Comparison of ENCODE assay signal across 9 cellular contexts in the genomic region with DNA sequence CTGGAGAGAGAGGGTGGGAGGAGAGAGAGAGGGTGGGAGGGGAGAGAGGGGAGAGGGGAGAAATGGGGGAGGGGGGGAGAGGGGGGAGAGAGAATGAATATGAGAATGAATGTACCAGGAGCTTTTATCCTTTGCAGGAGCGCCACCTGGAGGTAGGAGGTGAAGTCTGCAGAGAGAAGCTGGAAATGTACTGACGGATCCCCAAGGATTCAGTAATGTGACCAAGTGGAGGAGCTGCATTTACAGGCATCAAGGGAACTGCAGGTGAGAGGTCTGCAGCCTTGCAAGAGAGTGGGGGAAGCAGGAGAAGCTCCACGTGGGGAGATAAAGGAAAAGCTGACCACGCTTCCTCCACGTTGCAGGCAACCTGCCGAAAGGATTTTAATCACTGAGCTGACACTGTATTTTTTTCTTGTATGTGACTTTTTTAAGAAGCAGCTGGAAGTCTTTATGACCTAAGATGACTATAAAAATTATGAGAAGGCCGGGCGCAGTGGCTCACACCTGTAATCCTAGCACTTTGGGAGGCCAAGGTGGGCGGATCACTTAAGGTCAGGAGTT. TPM values are rescaled to one million over a fixed set of nuclear protein-coding genes. Genes with fewer than 3 reads are reported as not detected.
DNase-seq lines count a peak whose midpoint lies in the region; ATAC-seq and TF ChIP-seq lines count a peak whose summit lies in the region.
"Had no signal": no experiment of that assay in that cellular context is flagged by ENCODE, and none has a peak within 500 bp of the region (broad histone marks: within the 10 kb centered on the region; RNA-seq: fewer than 3 reads in every experiment).

No MANE protein-coding gene starts in this region.

- H3K36me3 ChIP-seq in RWPE2 (ENCODE audit: low read depth) (no peaks in the 10 kb centered on the region), sigmoid colon (no peaks in the 10 kb centered on the region)

- peaks cover 3% of the 10 kb centered on the region for H3K27me3 ChIP-seq in CD4-positive, alpha-beta T cell (ENCODE audit: control insufficient read depth, insufficient read depth, low read length)
- H3K27me3 ChIP-seq in RWPE2 (ENCODE audit: insufficient read depth, poor library complexity, severe bottlenecking) (no peaks in the 10 kb centered on the region), right cardiac atrium (ENCODE audit: control insufficient read depth, insufficient read depth) (no peaks in the 10 kb centered on the region), sigmoid colon (peaks cover 0 to 49% (median 0%) of the 10 kb centered on the region in 3 donors)

- peak; percentile 50 for TF ChIP-seq CTCF in CD4-positive, alpha-beta T cell (IDR thresholded peaks at IDR 0.05)
- TF ChIP-seq CTCF in RWPE2 (IDR thresholded peaks at IDR 0.05; ENCODE audit: poor library complexity, severe bottlenecking): peak; percentile 71
- TF ChIP-seq CTCF in sigmoid colon (IDR thresholded peaks at IDR 0.05): peak in 3 of 4 experiments; percentile 15 to 57 (median 28)

- POLR2A ChIA-PET in CD4-positive, alpha-beta T cell (lab: Charles Lee): no interaction called here

- H3K4me3 ChIP-seq in RWPE2 (ENCODE audit: severe bottlenecking) (no peak overlapping the region), right cardiac atrium (ENCODE audit: low read length) (no peak overlapping the region), sigmoid colon (no peak overlapping the region)

- no peaks in the 10 kb centered on the region for H3K9me3 ChIP-seq in CD4-positive, alpha-beta T cell (ENCODE audit: control insufficient read depth, low read length)
- H3K9me3 ChIP-seq in RWPE2 (ENCODE audit: severe bottlenecking) (no peaks in the 10 kb centered on the region), right cardiac atrium (ENCODE audit: control insufficient read depth, low read length) (no peaks in the 10 kb centered on the region), sigmoid colon (no peaks in the 10 kb centered on the region)

- DNase-seq in CD4-positive, alpha-beta T cell: peak; percentile 30 to 60 (median 40)
- peak; percentile 59 for DNase-seq in HK-2 (ENCODE audit: unreplicated experiment)
- DNase-seq in RWPE2 (ENCODE audit: low spot score): no peak
- peak in 1 of 2 donors; percentile 60 for DNase-seq in activated naive CD4-positive, alpha-beta T cell treated with anti-CD3 and anti-CD28 coated beads, Interleukin-2, amount 50 U/mL, for 72 hours (ENCODE audit: low spot score in 2 of 2)
- DNase-seq in right cardiac atrium: peak in 2 of 3 donors; percentile 32 to 66
- no peak for DNase-seq in sigmoid colon
- DNase-seq in NCI-H524 treated with DMSO at 0.1 percent for 48 hours (lab: John Stamatoyannopoulos, UW): no peak

- H3K4me1 ChIP-seq in RWPE2 (ENCODE audit: insufficient read depth, poor library complexity, severe bottlenecking) (peaks cover 2% of the 10 kb centered on the region), right cardiac atrium (ENCODE audit: control insufficient read depth, insufficient read depth, low read length) (no peaks in the 10 kb centered on the region), sigmoid colon (no peaks in the 10 kb centered on the region)

- peaks cover 41% of the 10 kb centered on the region for H3K27me3 Mint-ChIP-seq in CD4-positive, alpha-beta T cell

- no peaks in the 10 kb centered on the region for H3K36me3 Mint-ChIP-seq in CD4-positive, alpha-beta T cell (ENCODE audit: low read depth)
- no peaks in the 10 kb centered on the region for H3K36me3 Mint-ChIP-seq in activated naive CD4-positive, alpha-beta T cell treated with anti-CD3 and anti-CD28 coated beads, Interleukin-2, amount 50 U/mL, for 72 hours
- H3K36me3 Mint-ChIP-seq: IgD-negative memory B cell had no signal

- no peak for TF ChIP-seq EP300 in sigmoid colon (IDR thresholded peaks at IDR 0.05)

- no peak for TF ChIP-seq POLR2A in sigmoid colon (IDR thresholded peaks at IDR 0.05)

- WGBS in right cardiac atrium: 34% methylated on average over 9 of the region's 9 CpGs
- 13 to 33% methylated on average over 9 of the region's 9 CpGs for WGBS in sigmoid colon, 2 donors

- no peak overlapping the region for H3K27ac ChIP-seq in CD4-positive, alpha-beta T cell (ENCODE audit: low read depth, low read length)
- H3K27ac ChIP-seq in RWPE2 (ENCODE audit: poor library complexity, severe bottlenecking): no peak overlapping the region
- H3K27ac ChIP-seq in right cardiac atrium (ENCODE audit: low read length): no peak overlapping the region
- H3K27ac ChIP-seq in sigmoid colon: no peak overlapping the region

- no peaks in the 10 kb centered on the region for H3K4me1 Mint-ChIP-seq in CD4-positive, alpha-beta T cell (ENCODE audit: low read depth)
- H3K4me1 Mint-ChIP-seq: IgD-negative memory B cell had no signal

- no peaks in the 10 kb centered on the region for H3K9me3 Mint-ChIP-seq in CD4-positive, alpha-beta T cell
- H3K9me3 Mint-ChIP-seq in activated naive CD4-positive, alpha-beta T cell treated with anti-CD3 and anti-CD28 coated beads, Interleukin-2, amount 50 U/mL, for 72 hours: no peaks in the 10 kb centered on the region
- H3K9me3 Mint-ChIP-seq: IgD-negative memory B cell had no signal

- no peak overlapping the region for H3K4me3 Mint-ChIP-seq in CD4-positive, alpha-beta T cell
- H3K4me3 Mint-ChIP-seq: IgD-negative memory B cell had no signal

- intact Hi-C loops in CD4-positive, alpha-beta T cell (cut with DNase I, micrococcal nuclease): loop anchor here (1.0 to 5.0 kb wide), 4 partner anchors 237 to 833 kb away; no protein-coding TSS in a partner anchor
- intact Hi-C loops in right cardiac atrium (cut with DNase I) (loop anchor here (10.0 kb wide), 4 partner anchors 125 to 235 kb away; a partner anchor contains a TSS), sigmoid colon (cut with DNase I) (loop anchor here (5.0 kb wide), 1 partner anchor 238 kb away; no protein-coding TSS in a partner anchor)

- CTCF ChIA-PET in CD4-positive, alpha-beta T cell (lab: Charles Lee): interaction anchor here (0.6 to 1.7 kb wide), 5 partner anchors 9 to 237 kb away, joined by 3 to 19 read pairs (median 4); no protein-coding TSS in a partner anchor

- no peak for ATAC-seq in CD4-positive, alpha-beta T cell (ENCODE audit: poor library complexity)
- ATAC-seq in RWPE2 (ENCODE audit: low read depth): peak; percentile 46; the same call in 2 of the 3 replicates
- ATAC-seq in activated naive CD4-positive, alpha-beta T cell treated with anti-CD3 and anti-CD28 coated beads, Interleukin-2, amount 50 U/mL, for 72 hours: peak; percentile 24 to 58
- ATAC-seq in right cardiac atrium: peak in 1 of 2 donors; percentile 45
- no peak for ATAC-seq in HG03378 (IDR thresholded peaks at IDR 0.05; ENCODE audit: unreplicated experiment)

- H3K27ac Mint-ChIP-seq in CD4-positive, alpha-beta T cell: no peak overlapping the region
- no peak overlapping the region for H3K27ac Mint-ChIP-seq in activated naive CD4-positive, alpha-beta T cell treated with anti-CD3 and anti-CD28 coated beads, Interleukin-2, amount 50 U/mL, for 72 hours
- H3K27ac Mint-ChIP-seq: IgD-negative memory B cell had no signal

RNA-seq across cellular contexts. Expression of a gene that starts 33.7 kb away (rescaled TPM):
- total RNA-seq in CD4-positive, alpha-beta T cell: not detected
- not detected for total RNA-seq in activated naive CD4-positive, alpha-beta T cell treated with anti-CD3 and anti-CD28 coated beads, Interleukin-2, amount 50 U/mL, for 72 hours
- total RNA-seq in right cardiac atrium (not detected), sigmoid colon (not detected)
- polyA plus RNA-seq in right cardiac atrium (not detected), sigmoid colon (not detected)
- polyA plus RNA-seq: IgD-negative memory B cell had no signal

RNA-seq across cellular contexts. Expression of a gene that starts 38.6 kb away (rescaled TPM):
- total RNA-seq in CD4-positive, alpha-beta T cell: not detected
- not detected for total RNA-seq in activated naive CD4-positive, alpha-beta T cell treated with anti-CD3 and anti-CD28 coated beads, Interleukin-2, amount 50 U/mL, for 72 hours
- total RNA-seq in right cardiac atrium (not detected), sigmoid colon (not detected)
- polyA plus RNA-seq in right cardiac atrium (not detected), sigmoid colon (not detected)
- polyA plus RNA-seq: IgD-negative memory B cell had no signal

RNA-seq across cellular contexts. Expression of a gene that starts 51.2 kb away (rescaled TPM):
- not detected for total RNA-seq in CD4-positive, alpha-beta T cell
- not detected for total RNA-seq in activated naive CD4-positive, alpha-beta T cell treated with anti-CD3 and anti-CD28 coated beads, Interleukin-2, amount 50 U/mL, for 72 hours
- total RNA-seq in right cardiac atrium (not detected), sigmoid colon (not detected)
- polyA plus RNA-seq in right cardiac atrium (not detected), sigmoid colon (not detected)
- polyA plus RNA-seq: IgD-negative memory B cell had no signal

Comparison
In these comparisons a context has a peak if more than half of its experiments do, and no peak if none do; other contexts are left out.
1. ATAC-seq: peak in RWPE2 (single experiment) and activated naive CD4-positive, alpha-beta T cell treated with anti-CD3 and anti-CD28 coated beads, Interleukin-2, amount 50 U/mL, for 72 hours (2 of 2); none in CD4-positive, alpha-beta T cell (single experiment) and HG03378 (single experiment).
2. DNase-seq: peak in CD4-positive, alpha-beta T cell (10 of 10), HK-2 (single experiment) and right cardiac atrium (2 of 3); none in RWPE2 (single experiment), sigmoid colon (single experiment) and NCI-H524 treated with DMSO at 0.1 percent for 48 hours (single experiment).
3. Peak in every context shown above with its lines, with median percentiles within 50 percentile points of each other: CTCF ChIP-seq.